Comparison of ENCODE assay signal across 9 cellular contexts in genomic region chr16:27743963-27744362, GRCh38.
"Had no signal": no experiment of that assay in that cellular context is flagged by ENCODE, and none has a peak within 500 bp of the region (broad histone marks: within the 10 kb centered on the region; RNA-seq: fewer than 3 reads in every experiment).

No MANE protein-coding gene starts in this region.

- H3K27ac ChIP-seq: GM23248 had no signal

- DNase-seq: GM23248, GOT3, H7, H9, HCEC 1CT, HFFc6 had no signal

- H3K9me3 ChIP-seq: HAP-1 had no signal

- H3K4me1 ChIP-seq: HAP-1 had no signal

- ATAC-seq: GM23338, HCT116 had no signal

- H3K4me3 ChIP-seq: GM23248, GM23338, HAP-1 had no signal

- H3K36me3 ChIP-seq: HAP-1 had no signal
